Comparison of ENCODE assay signal across 1 cellular context in the genomic region with DNA sequence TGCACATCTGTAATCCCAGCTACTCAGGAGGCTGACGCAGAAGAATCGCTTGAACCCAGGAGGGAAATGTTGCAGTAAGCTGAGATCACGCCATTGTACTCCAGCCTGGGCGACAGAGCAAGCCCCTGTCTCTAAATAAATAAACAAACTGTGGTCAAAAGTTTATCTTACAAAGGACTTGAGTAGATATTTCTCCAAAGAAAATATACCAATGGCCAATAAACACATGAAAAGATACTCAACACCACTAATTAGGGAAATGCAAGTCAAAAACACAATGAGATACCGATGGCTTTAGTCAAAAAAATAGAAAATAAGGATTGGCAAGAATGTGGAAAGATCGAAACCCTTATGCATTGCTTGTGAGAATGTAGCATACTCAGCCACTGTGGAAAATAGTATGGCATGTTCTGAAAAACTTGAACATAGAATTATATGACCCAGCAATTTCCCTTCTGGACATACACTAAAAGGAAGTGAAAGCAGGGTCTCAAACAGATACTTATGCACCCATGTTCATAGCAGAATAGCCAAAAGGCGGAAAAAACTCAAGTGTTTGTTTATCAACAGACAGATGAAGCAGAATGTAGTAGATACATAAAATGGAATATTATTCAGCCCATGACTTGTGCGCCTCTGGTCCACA.
TF ChIP-seq lines count a peak whose summit lies in the region.

No MANE protein-coding gene starts in this region.

TF ChIP-seq in GM12878, 131 proteins besides CTCF, POLR2A, EP300 and RAD21:
- no peak for TF ChIP-seq ELK1 (IDR thresholded peaks at IDR 0.05; ENCODE audit: low read depth, low read length)
- no peak for TF ChIP-seq GATAD2B (conservative IDR thresholded peaks at IDR 0.05; ENCODE audit: low read depth)
- no peak for TF ChIP-seq ESRRA (IDR thresholded peaks at IDR 0.05; ENCODE audit: low read length)
- TF ChIP-seq HDGF (IDR thresholded peaks at IDR 0.05) = no peak
- TF ChIP-seq SKIL (IDR thresholded peaks at IDR 0.05; ENCODE audit: low read depth, poor library complexity, severe bottlenecking) = no peak
- no peak for TF ChIP-seq CHD2 (IDR thresholded peaks at IDR 0.05; ENCODE audit: borderline replicate concordance, low read depth, low read length)
- peak; percentile 43; the same call in 1 of the 2 replicates for TF ChIP-seq NFIC (IDR thresholded peaks at IDR 0.05; ENCODE audit: low read depth, low read length)
- no peak for TF ChIP-seq CHD1 (IDR thresholded peaks at IDR 0.05; ENCODE audit: low read depth, low read length)
- no peak for TF ChIP-seq ZNF622 (IDR thresholded peaks at IDR 0.05)
- no peak for TF ChIP-seq JUND (IDR thresholded peaks at IDR 0.05; ENCODE audit: low read depth, low read length)
- TF ChIP-seq CREB1 (IDR thresholded peaks at IDR 0.05; ENCODE audit: low read depth) = no peak
- TF ChIP-seq BCL3 (IDR thresholded peaks at IDR 0.05; ENCODE audit: borderline replicate concordance, insufficient read depth, low read depth, low read length, poor library complexity, severe bottlenecking) = peak; percentile 79
- no peak for TF ChIP-seq FOS (IDR thresholded peaks at IDR 0.05; ENCODE audit: borderline replicate concordance, extremely low read depth, insufficient read length)
- peak; percentile 13; the same call in 1 of the 2 replicates for TF ChIP-seq ZBED1 (IDR thresholded peaks at IDR 0.05; ENCODE audit: borderline replicate concordance)
- TF ChIP-seq CBFB (IDR thresholded peaks at IDR 0.05; ENCODE audit: low read depth) = no peak
- TF ChIP-seq SPI1 (IDR thresholded peaks at IDR 0.05; ENCODE audit: borderline replicate concordance, insufficient read depth, low read depth, low read length) = peak; percentile 84
- no peak for TF ChIP-seq RELA (IDR thresholded peaks at IDR 0.05; ENCODE audit: borderline replicate concordance, partially characterized antibody)
- no peak for TF ChIP-seq WRNIP1 (IDR thresholded peaks at IDR 0.05; ENCODE audit: borderline replicate concordance, low read depth, low read length)
- TF ChIP-seq SP1 (IDR thresholded peaks at IDR 0.05; ENCODE audit: low read depth, low read length) = no peak
- TF ChIP-seq JUNB (IDR thresholded peaks at IDR 0.05) = peak; percentile 46
- no peak for TF ChIP-seq PML (IDR thresholded peaks at IDR 0.05; ENCODE audit: low read length)
- TF ChIP-seq ZNF274 (IDR thresholded peaks at IDR 0.05; ENCODE audit: insufficient read depth, insufficient read length) = no peak
- no peak for TF ChIP-seq LARP7 (IDR thresholded peaks at IDR 0.05)
- no peak for TF ChIP-seq ZNF24 (IDR thresholded peaks at IDR 0.05)
- TF ChIP-seq MEF2A (IDR thresholded peaks at IDR 0.05; ENCODE audit: insufficient read depth, low read depth, low read length) = no peak
- peak in 1 of 2 experiments; percentile 56; a peak in 1 of 4 replicates for TF ChIP-seq ETV6 (conservative IDR thresholded peaks at IDR 0.05 in 1 of 2, IDR thresholded peaks at IDR 0.05 in 1 of 2; ENCODE audit: borderline replicate concordance in 1 of 2, low read depth in 1 of 2)
- no peak for TF ChIP-seq IRF4 (IDR thresholded peaks at IDR 0.05; ENCODE audit: low read depth, low read length)
- TF ChIP-seq SRF (IDR thresholded peaks at IDR 0.05; ENCODE audit: low read depth in 2 of 2, low read length in 2 of 2) = no peak
- TF ChIP-seq RFX5 (IDR thresholded peaks at IDR 0.05; ENCODE audit: low read depth, low read length) = no peak
- TF ChIP-seq MXI1 (IDR thresholded peaks at IDR 0.05; ENCODE audit: low read depth, low read length) = no peak
- TF ChIP-seq, protein P1, sequence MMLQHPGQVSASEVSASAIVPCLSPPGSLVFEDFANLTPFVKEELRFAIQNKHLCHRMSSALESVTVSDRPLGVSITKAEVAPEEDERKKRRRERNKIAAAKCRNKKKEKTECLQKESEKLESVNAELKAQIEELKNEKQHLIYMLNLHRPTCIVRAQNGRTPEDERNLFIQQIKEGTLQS (IDR thresholded peaks at IDR 0.05; ENCODE audit: borderline replicate concordance, extremely low read depth, low read depth, low read length) = no peak
- no peak for TF ChIP-seq ZNF207 (IDR thresholded peaks at IDR 0.05; ENCODE audit: borderline replicate concordance)
- 0 out of 4 replicates have a peak, but pooled peaks have one; percentile 12 for TF ChIP-seq IKZF2 (IDR thresholded peaks at IDR 0.05)
- no peak for TF ChIP-seq ZBTB33 (IDR thresholded peaks at IDR 0.05)
- no peak for TF ChIP-seq RBBP5 (conservative IDR thresholded peaks at IDR 0.05)
- TF ChIP-seq, protein P2, sequence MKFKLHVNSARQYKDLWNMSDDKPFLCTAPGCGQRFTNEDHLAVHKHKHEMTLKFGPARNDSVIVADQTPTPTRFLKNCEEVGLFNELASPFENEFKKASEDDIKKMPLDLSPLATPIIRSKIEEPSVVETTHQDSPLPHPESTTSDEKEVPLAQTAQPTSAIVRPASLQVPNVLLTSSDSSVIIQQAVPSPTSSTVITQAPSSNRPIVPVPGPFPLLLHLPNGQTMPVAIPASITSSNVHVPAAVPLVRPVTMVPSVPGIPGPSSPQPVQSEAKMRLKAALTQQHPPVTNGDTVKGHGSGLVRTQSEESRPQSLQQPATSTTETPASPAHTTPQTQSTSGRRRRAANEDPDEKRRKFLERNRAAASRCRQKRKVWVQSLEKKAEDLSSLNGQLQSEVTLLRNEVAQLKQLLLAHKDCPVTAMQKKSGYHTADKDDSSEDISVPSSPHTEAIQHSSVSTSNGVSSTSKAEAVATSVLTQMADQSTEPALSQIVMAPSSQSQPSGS (IDR thresholded peaks at IDR 0.05; ENCODE audit: low read length) = peak; percentile 72; the same call in 1 of the 2 replicates
- TF ChIP-seq FOXK2 (IDR thresholded peaks at IDR 0.05) = no peak
- TF ChIP-seq ZBTB4 (CRISPR knock-in tag; IDR thresholded peaks at IDR 0.05) = no peak
